ENCODE assay signal across 8 cellular contexts in the genomic region with DNA sequence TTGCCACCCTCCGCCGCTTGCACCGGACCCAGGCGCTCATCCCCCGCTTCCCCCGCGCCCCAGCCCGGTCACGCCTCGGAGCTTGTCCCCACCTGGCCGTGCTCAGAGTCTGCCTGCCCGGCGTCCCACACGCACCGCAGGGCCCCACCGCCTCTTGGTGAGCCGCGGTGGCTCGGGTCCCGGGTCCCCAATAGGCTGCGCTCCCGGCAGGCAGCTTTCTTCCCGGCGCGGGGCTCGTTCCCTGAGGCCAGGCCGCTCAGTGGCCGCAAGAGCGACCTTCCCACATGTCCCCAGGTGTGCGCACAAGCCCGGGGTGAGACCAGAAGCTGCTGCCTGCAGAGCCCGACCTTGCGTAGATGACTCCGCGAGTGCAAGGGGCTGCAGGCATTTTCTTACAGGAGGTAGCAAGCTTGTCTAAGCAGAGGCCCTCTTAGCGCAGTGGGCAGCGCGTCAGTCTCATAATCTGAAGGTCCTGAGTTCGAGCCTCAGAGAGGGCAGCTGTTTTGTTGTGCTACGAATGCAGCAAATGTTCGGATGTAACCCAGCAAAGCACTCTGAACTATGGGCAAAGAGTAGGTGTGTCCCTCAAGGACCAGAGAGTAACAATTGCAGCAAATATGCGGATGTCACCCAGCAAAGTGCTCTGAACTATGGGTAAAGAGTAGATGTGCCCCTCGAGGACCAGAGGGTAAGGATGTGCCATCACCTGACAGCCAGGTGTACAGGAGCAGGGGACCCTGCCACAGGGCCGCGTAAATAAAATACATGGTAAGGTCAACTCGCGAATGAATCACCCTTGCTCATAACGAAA. TPM values are rescaled to one million over a fixed set of nuclear protein-coding genes. Genes with fewer than 3 reads are reported as not detected.
A peak's percentile ranks its signal among the peaks of the same experiment; 100 is the strongest.
DNase-seq lines count a peak whose midpoint lies in the region; ATAC-seq and TF ChIP-seq lines count a peak whose summit lies in the region.

No MANE protein-coding gene starts in this region.

- ATAC-seq in GM21390 (IDR thresholded peaks at IDR 0.05; ENCODE audit: unreplicated experiment) = peak; percentile 70
- peak; percentile 92 for ATAC-seq in activated naive CD8-positive, alpha-beta T cell treated with anti-CD3 and anti-CD28 coated beads, Interleukin-2, amount 50 U/mL, for 24 hours
- ATAC-seq in stimulated activated memory B cell treated with anti-CD40 and anti-IgM and Interleukin-4, amounts not matched to agents 10 μg/mL and 1 μg/mL and 100 μg/mL, for 72 hours = peak; percentile 52
- ATAC-seq in GM21825 (IDR thresholded peaks at IDR 0.05; ENCODE audit: unreplicated experiment) = no peak

- no peaks in the 10 kb centered on the region for H3K4me1 Mint-ChIP-seq in activated naive CD8-positive, alpha-beta T cell treated with anti-CD3 and anti-CD28 coated beads, Interleukin-2, amount 50 U/mL, for 24 hours
- H3K4me1 Mint-ChIP-seq in stimulated activated memory B cell treated with anti-CD40 and anti-IgM and Interleukin-4, amounts not matched to agents 10 μg/mL and 1 μg/mL and 100 μg/mL, for 72 hours = peaks cover 7% of the 10 kb centered on the region

- H3K27me3 ChIP-seq in kidney epithelial cell (ENCODE audit: control insufficient read depth, insufficient read depth, low read length) = peaks cover 11% of the 10 kb centered on the region

- peak overlapping the region; percentile 39 for H3K4me3 ChIP-seq in kidney epithelial cell (ENCODE audit: low read depth, low read length)

- no peak for TF ChIP-seq CTCF in kidney epithelial cell (IDR thresholded peaks at IDR 0.05; ENCODE audit: insufficient read depth, low read length, poor library complexity, severe bottlenecking)

- H3K4me3 Mint-ChIP-seq in activated naive CD8-positive, alpha-beta T cell treated with anti-CD3 and anti-CD28 coated beads, Interleukin-2, amount 50 U/mL, for 24 hours = peak overlapping the region; percentile 49
- no peak overlapping the region for H3K4me3 Mint-ChIP-seq in stimulated activated memory B cell treated with anti-CD40 and anti-IgM and Interleukin-4, amounts not matched to agents 10 μg/mL and 1 μg/mL and 100 μg/mL, for 72 hours

- no peaks in the 10 kb centered on the region for H3K36me3 ChIP-seq in kidney epithelial cell (ENCODE audit: control insufficient read depth, insufficient read depth, low read length)

- no peaks in the 10 kb centered on the region for H3K36me3 Mint-ChIP-seq in activated naive CD8-positive, alpha-beta T cell treated with anti-CD3 and anti-CD28 coated beads, Interleukin-2, amount 50 U/mL, for 24 hours (ENCODE audit: low read depth)
- H3K36me3 Mint-ChIP-seq in stimulated activated memory B cell treated with anti-CD40 and anti-IgM and Interleukin-4, amounts not matched to agents 10 μg/mL and 1 μg/mL and 100 μg/mL, for 72 hours = no peaks in the 10 kb centered on the region

- DNase-seq in COR-L47 (lab: John Stamatoyannopoulos, UW) (peak; percentile 34), NAMALWA (ENCODE audit: low spot score) (peak; percentile 22), kidney epithelial cell (ENCODE audit: low read depth) (peak; percentile 51), ureter (ENCODE audit: low spot score) (no peak)
- peak; percentile 36 for DNase-seq in activated naive CD8-positive, alpha-beta T cell treated with anti-CD3 and anti-CD28 coated beads, Interleukin-2, amount 50 U/mL, for 24 hours

- no peaks in the 10 kb centered on the region for H3K9me3 Mint-ChIP-seq in activated naive CD8-positive, alpha-beta T cell treated with anti-CD3 and anti-CD28 coated beads, Interleukin-2, amount 50 U/mL, for 24 hours
- no peaks in the 10 kb centered on the region for H3K9me3 Mint-ChIP-seq in stimulated activated memory B cell treated with anti-CD40 and anti-IgM and Interleukin-4, amounts not matched to agents 10 μg/mL and 1 μg/mL and 100 μg/mL, for 72 hours

- H3K27me3 Mint-ChIP-seq in activated naive CD8-positive, alpha-beta T cell treated with anti-CD3 and anti-CD28 coated beads, Interleukin-2, amount 50 U/mL, for 24 hours = peaks cover 57% of the 10 kb centered on the region
- H3K27me3 Mint-ChIP-seq in stimulated activated memory B cell treated with anti-CD40 and anti-IgM and Interleukin-4, amounts not matched to agents 10 μg/mL and 1 μg/mL and 100 μg/mL, for 72 hours = peaks cover 74% of the 10 kb centered on the region

- H3K27ac Mint-ChIP-seq in activated naive CD8-positive, alpha-beta T cell treated with anti-CD3 and anti-CD28 coated beads, Interleukin-2, amount 50 U/mL, for 24 hours = peak overlapping the region; percentile 69
- H3K27ac Mint-ChIP-seq in stimulated activated memory B cell treated with anti-CD40 and anti-IgM and Interleukin-4, amounts not matched to agents 10 μg/mL and 1 μg/mL and 100 μg/mL, for 72 hours = no peak overlapping the region

RNA-seq across cellular contexts. Expression of gene TLE7, which starts 15.6 kb away (rescaled TPM):
- not detected in 2 replicates for total RNA-seq in kidney epithelial cell
- not detected for total RNA-seq in ureter

RNA-seq across cellular contexts. Expression of gene ZNF23, which starts 35.8 kb away (rescaled TPM):
- total RNA-seq in kidney epithelial cell = 8.0 and 10.1 TPM in 2 replicates
- 11.6 TPM for total RNA-seq in ureter
